11 cellular contexts compared by ENCODE assay signal in the genomic region with DNA sequence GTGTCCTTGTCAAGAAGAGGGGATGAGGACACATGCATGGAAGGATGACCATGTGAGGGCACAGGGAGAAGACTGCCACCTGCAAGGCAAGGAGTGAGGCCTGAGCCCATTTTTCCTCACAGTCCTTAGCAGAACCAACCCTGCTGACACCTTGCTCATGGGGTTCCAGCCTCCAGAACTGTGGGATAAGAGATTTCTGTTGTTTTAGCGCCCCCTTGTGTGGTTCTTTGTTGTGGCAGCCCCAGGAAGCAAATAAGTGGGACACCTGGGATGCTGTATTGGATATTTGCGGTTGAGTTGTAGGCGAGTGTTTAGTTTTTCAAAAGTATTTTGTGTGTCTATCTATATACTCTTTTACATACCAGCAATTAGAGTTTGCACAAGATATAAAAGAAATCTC.
DNase-seq lines count a peak whose midpoint lies in the region; ATAC-seq, FAIRE-seq and TF ChIP-seq lines count a peak whose summit lies in the region.
"Had no signal": no experiment of that assay in that cellular context is flagged by ENCODE, and none has a peak within 500 bp of the region (broad histone marks: within the 10 kb centered on the region; RNA-seq: fewer than 3 reads in every experiment).

No MANE protein-coding gene starts in this region.

- no peaks in the 10 kb centered on the region for H3K9me3 Mint-ChIP-seq in T-helper 2 cell treated with Interferon-gamma antibody and Interleukin-4, amounts not matched to agents 5 μg/mL and 100 μg/mL, for 36 hours
- H3K9me3 Mint-ChIP-seq: effector memory CD8-positive, alpha-beta T cell had no signal

- dilution Hi-C loops in keratinocyte (cut with MboI; ENCODE audit: extremely low pct_ligation_motif_present, low sequenced_read_pairs): no loop called here

- H3K9me3 ChIP-seq in keratinocyte (ENCODE audit: control insufficient read depth, low read depth, low read length) (no peaks in the 10 kb centered on the region), gastroesophageal sphincter (no peaks in the 10 kb centered on the region)

- no peaks in the 10 kb centered on the region for H4K20me1 ChIP-seq in keratinocyte (ENCODE audit: control insufficient read depth, extremely low read depth, insufficient read depth, low read length)

- TF ChIP-seq CTCF in HFF-Myc (IDR thresholded peaks at IDR 0.05; ENCODE audit: low read depth, low read length, missing control alignments): peak; percentile 54
- peak; percentile 28 to 49 (median 41) for TF ChIP-seq CTCF in keratinocyte (optimal IDR thresholded peaks at IDR 0.05 in 1 of 3, IDR thresholded peaks at IDR 0.05 in 1 of 3, conservative IDR thresholded peaks at IDR 0.05 in 1 of 3; ENCODE audit: extremely low read depth in 1 of 3, insufficient read depth in 2 of 3, low read length in 3 of 3)
- peak in 1 of 4 experiments; percentile 24 for TF ChIP-seq CTCF in gastroesophageal sphincter (IDR thresholded peaks at IDR 0.05)

- H3K79me2 ChIP-seq in keratinocyte (ENCODE audit: control insufficient read depth, insufficient read depth, low read length): no peaks in the 10 kb centered on the region

- no peak for TF ChIP-seq EP300 in gastroesophageal sphincter (IDR thresholded peaks at IDR 0.05)

- WGBS in gastroesophageal sphincter (ENCODE audit: low coverage in 1 of 2), 2 donors: 72% methylated on average over 3 of the region's 3 CpGs; no CpG with 5 or more reads in 1 of the 2 donors

- H3K27ac Mint-ChIP-seq in T-helper 2 cell treated with Interferon-gamma antibody and Interleukin-4, amounts not matched to agents 5 μg/mL and 100 μg/mL, for 36 hours: no peak overlapping the region
- H3K27ac Mint-ChIP-seq: effector memory CD8-positive, alpha-beta T cell had no signal

- H3K4me2 ChIP-seq in keratinocyte (ENCODE audit: control insufficient read depth, extremely low read depth, insufficient read depth, low read depth, low read length): no peak overlapping the region

- ATAC-seq in GM19328 (IDR thresholded peaks at IDR 0.05; ENCODE audit: unreplicated experiment): no peak
- no peak for ATAC-seq in gastroesophageal sphincter
- ATAC-seq in GM18870 (IDR thresholded peaks at IDR 0.05; ENCODE audit: unreplicated experiment): no peak
- ATAC-seq: effector memory CD8-positive, alpha-beta T cell had no signal

- no peaks in the 10 kb centered on the region for H3K36me3 Mint-ChIP-seq in T-helper 2 cell treated with Interferon-gamma antibody and Interleukin-4, amounts not matched to agents 5 μg/mL and 100 μg/mL, for 36 hours (ENCODE audit: low read depth)

- no peaks in the 10 kb centered on the region for H3K27me3 ChIP-seq in keratinocyte (ENCODE audit: control insufficient read depth, extremely low read depth, insufficient read depth, low read length)
- no peaks in the 10 kb centered on the region for H3K27me3 ChIP-seq in gastroesophageal sphincter

- H3K4me1 ChIP-seq in keratinocyte (ENCODE audit: control insufficient read depth, extremely low read depth, insufficient read depth, low read length) (no peaks in the 10 kb centered on the region), gastroesophageal sphincter (peaks cover 0 to 43% (median 28%) of the 10 kb centered on the region in 3 donors)

- no peak overlapping the region for H3K4me3 Mint-ChIP-seq in T-helper 2 cell treated with Interferon-gamma antibody and Interleukin-4, amounts not matched to agents 5 μg/mL and 100 μg/mL, for 36 hours
- H3K4me3 Mint-ChIP-seq: effector memory CD8-positive, alpha-beta T cell had no signal

- H3K9me1 ChIP-seq in keratinocyte (ENCODE audit: control insufficient read depth, extremely low read depth, insufficient read depth, low read length): no peaks in the 10 kb centered on the region

- TF ChIP-seq POLR2A in gastroesophageal sphincter (IDR thresholded peaks at IDR 0.05): no peak

- H3K4me1 Mint-ChIP-seq in T-helper 2 cell treated with Interferon-gamma antibody and Interleukin-4, amounts not matched to agents 5 μg/mL and 100 μg/mL, for 36 hours (ENCODE audit: low read depth): no peaks in the 10 kb centered on the region

- DNase-seq in ELF-1 (ENCODE audit: low read depth, low spot score) (peak; percentile 51), HFF-Myc (ENCODE audit: extremely low read depth, low read depth) (no peak), keratinocyte (ENCODE audit: low read depth, low spot score) (no peak)
- DNase-seq in activated CD4-positive, alpha-beta T cell treated with anti-CD3 and anti-CD28 coated beads, Interleukin-2, amount 50 U/mL, for 48 hours: peak; percentile 13 to 38
- no peak for DNase-seq in T-helper 2 cell treated with Interferon-gamma antibody and Interleukin-4, amounts not matched to agents 5 μg/mL and 100 μg/mL, for 36 hours (ENCODE audit: low spot score)
- DNase-seq: activated CD4-positive, CD25-positive, alpha-beta regulatory T cell treated with anti-CD3 and anti-CD28 coated beads, Interleukin-2, amount 50 U/mL, for 72 hours; effector memory CD8-positive, alpha-beta T cell; NCI-H510A had no signal

- H3K27me3 Mint-ChIP-seq in T-helper 2 cell treated with Interferon-gamma antibody and Interleukin-4, amounts not matched to agents 5 μg/mL and 100 μg/mL, for 36 hours (ENCODE audit: low read depth): peaks cover 15% of the 10 kb centered on the region

- no peak overlapping the region for H2AFZ ChIP-seq in keratinocyte (ENCODE audit: control insufficient read depth, low read length)

- H3K4me3 ChIP-seq in HFF-Myc (replicated peaks; ENCODE audit: low read depth, low read length) (no peak overlapping the region), keratinocyte (ENCODE audit: control insufficient read depth in 2 of 3, extremely low read depth in 1 of 3, insufficient read depth in 2 of 3, low read depth in 1 of 3, low read length in 3 of 3) (no peak overlapping the region), gastroesophageal sphincter (no peak overlapping the region)

- no peak for FAIRE-seq in keratinocyte (lab: Jason Lieb, UNC)

- no peak overlapping the region for H3K27ac ChIP-seq in keratinocyte (ENCODE audit: control insufficient read depth, insufficient read depth, low read length)
- H3K27ac ChIP-seq in gastroesophageal sphincter: no peak overlapping the region

- H3K36me3 ChIP-seq in keratinocyte (ENCODE audit: control insufficient read depth in 2 of 2, extremely low read depth in 1 of 2, insufficient read depth in 2 of 2, low read length in 2 of 2): no peaks in the 10 kb centered on the region
- H3K36me3 ChIP-seq in gastroesophageal sphincter: no peaks in the 10 kb centered on the region

- no peak overlapping the region for H3K9ac ChIP-seq in keratinocyte (ENCODE audit: control insufficient read depth, extremely low read depth, insufficient read depth, low read length)

Comparison
In these comparisons a context has a peak if more than half of its experiments do, and no peak if none do; other contexts are left out.
1. DNase-seq: peak in ELF-1 (single experiment) and activated CD4-positive, alpha-beta T cell treated with anti-CD3 and anti-CD28 coated beads, Interleukin-2, amount 50 U/mL, for 48 hours (2 of 2); none in HFF-Myc (single experiment), keratinocyte (single experiment) and T-helper 2 cell treated with Interferon-gamma antibody and Interleukin-4, amounts not matched to agents 5 μg/mL and 100 μg/mL, for 36 hours (single experiment).